ENCODE assay signal across 30 cellular contexts in the genomic region with DNA sequence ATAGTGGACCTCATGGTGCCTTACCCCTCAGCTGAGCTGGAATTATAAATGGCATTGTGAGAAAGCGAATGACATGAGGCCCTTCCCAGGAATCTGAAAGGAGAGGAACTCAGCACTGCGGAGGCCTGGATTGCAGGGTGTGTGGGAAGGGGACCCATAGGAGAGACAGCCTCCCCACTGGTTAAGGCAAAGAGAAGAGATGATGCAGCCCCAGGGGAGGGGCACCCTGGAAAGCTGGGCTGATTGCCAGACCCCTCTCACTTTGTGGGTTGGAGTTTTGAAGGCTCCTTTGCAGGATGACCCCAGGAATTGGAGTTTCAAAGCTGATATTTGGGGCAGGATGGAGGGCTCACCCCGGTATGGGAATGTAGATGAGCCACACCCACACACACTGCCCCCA. TPM values are rescaled to one million over a fixed set of nuclear protein-coding genes. Genes with fewer than 3 reads are reported as not detected.
"Had no signal": no experiment of that assay in that cellular context is flagged by ENCODE, and none has a peak within 500 bp of the region (broad histone marks: within the 10 kb centered on the region; RNA-seq: fewer than 3 reads in every experiment).

No MANE protein-coding gene starts in this region.

- H3K4me3 ChIP-seq: ascending aorta, body of pancreas, breast epithelium, SK-N-MC had no signal

- H3K9me3 ChIP-seq: ascending aorta, body of pancreas, breast epithelium had no signal

- H3K4me3 Mint-ChIP-seq: activated CD4-positive, alpha-beta memory T cell treated with anti-CD3 and anti-CD28 coated beads, Interleukin-2, amount 10 ng/mL, durations not matched to agents 7 days and 5 days; activated CD8-positive, alpha-beta memory T cell treated with anti-CD3 and anti-CD28 coated beads, Interleukin-2, amount 10 ng/mL, durations not matched to agents 7 days and 5 days; activated naive CD8-positive, alpha-beta T cell treated with anti-CD3 and anti-CD28 coated beads for 36 hours had no signal

- H3K36me3 Mint-ChIP-seq: activated CD8-positive, alpha-beta memory T cell treated with anti-CD3 and anti-CD28 coated beads, Interleukin-2, amount 10 ng/mL, durations not matched to agents 7 days and 5 days; activated naive CD8-positive, alpha-beta T cell treated with anti-CD3 and anti-CD28 coated beads for 36 hours had no signal

- H3K36me3 ChIP-seq: ascending aorta, breast epithelium, WERI-Rb-1 had no signal

- DNase-seq: activated CD4-positive, alpha-beta memory T cell treated with anti-CD3 and anti-CD28 coated beads, Interleukin-2, amount 10 ng/mL, durations not matched to agents 7 days and 5 days; activated CD4-positive, alpha-beta T cell treated with anti-CD3 and anti-CD28 coated beads for 1 hour; activated CD4-positive, alpha-beta T cell treated with anti-CD3 and anti-CD28 coated beads for 48 hours; activated CD4-positive, CD25-positive, alpha-beta regulatory T cell; activated CD8-positive, alpha-beta memory T cell treated with anti-CD3 and anti-CD28 coated beads for 24 hours; activated CD8-positive, alpha-beta memory T cell treated with anti-CD3 and anti-CD28 coated beads, Interleukin-2, amount 10 ng/mL, durations not matched to agents 7 days and 5 days; activated CD8-positive, alpha-beta memory T cell treated with anti-CD3 and anti-CD28 coated beads, Interleukin-2, amount 50 U/mL, for 48 hours; activated effector memory CD4-positive, alpha-beta T cell treated with Interleukin-2 at 50 U/mL for 16 hours; activated naive CD4-positive, alpha-beta T cell treated with anti-CD3 and anti-CD28 coated beads, Interleukin-2, amount 50 U/mL, for 16 hours; activated naive CD8-positive, alpha-beta T cell treated with anti-CD3 and anti-CD28 coated beads for 36 hours; activated T-cell treated with anti-CD3 and anti-CD28 coated beads, Interleukin-2, amount 50 U/mL, for 48 hours; amniotic stem cell; body of pancreas; NCI-H1105; NCI-H1417 treated with DMSO at 0.1 percent for 48 hours; NCI-H187 treated with DMSO at 0.1 percent for 48 hours; NCI-H2081; NCI-H524 treated with DMSO at 0.1 percent for 48 hours; SIG-M5; T1000; WERI-Rb-1 had no signal

- ATAC-seq: activated CD8-positive, alpha-beta memory T cell treated with anti-CD3 and anti-CD28 coated beads, Interleukin-2, amount 10 ng/mL, durations not matched to agents 7 days and 5 days; body of pancreas; Panc1 had no signal

- H3K27ac Mint-ChIP-seq: activated CD4-positive, alpha-beta memory T cell treated with anti-CD3 and anti-CD28 coated beads, Interleukin-2, amount 10 ng/mL, durations not matched to agents 7 days and 5 days; activated CD8-positive, alpha-beta memory T cell treated with anti-CD3 and anti-CD28 coated beads, Interleukin-2, amount 10 ng/mL, durations not matched to agents 7 days and 5 days; activated naive CD8-positive, alpha-beta T cell treated with anti-CD3 and anti-CD28 coated beads for 36 hours had no signal

- H3K27ac ChIP-seq: ascending aorta, body of pancreas, breast epithelium, SK-N-MC, WERI-Rb-1 had no signal

- H3K4me1 ChIP-seq: ascending aorta, breast epithelium had no signal

- H3K9me3 Mint-ChIP-seq: activated CD4-positive, alpha-beta memory T cell treated with anti-CD3 and anti-CD28 coated beads, Interleukin-2, amount 10 ng/mL, durations not matched to agents 7 days and 5 days; activated naive CD8-positive, alpha-beta T cell treated with anti-CD3 and anti-CD28 coated beads for 36 hours had no signal

- H3K4me1 Mint-ChIP-seq: activated CD4-positive, alpha-beta memory T cell treated with anti-CD3 and anti-CD28 coated beads, Interleukin-2, amount 10 ng/mL, durations not matched to agents 7 days and 5 days had no signal

RNA-seq across cellular contexts. Expression of a gene that starts 2.0 kb away (rescaled TPM):
- total RNA-seq: activated CD4-positive, alpha-beta memory T cell treated with anti-CD3 and anti-CD28 coated beads, Interleukin-2, amount 10 ng/mL, durations not matched to agents 7 days and 5 days; activated CD8-positive, alpha-beta memory T cell treated with anti-CD3 and anti-CD28 coated beads, Interleukin-2, amount 10 ng/mL, durations not matched to agents 7 days and 5 days; activated naive CD8-positive, alpha-beta T cell treated with anti-CD3 and anti-CD28 coated beads for 36 hours; ascending aorta; body of pancreas; breast epithelium; NCI-H460; RPMI7951; T-helper 1 cell treated with Interleukin-12 subunit alpha and Interleukin-12 subunit beta and Interleukin-4 antibody, amounts not matched to agents 30 ng/mL and 1 ng/mL, for 36 hours; T-helper 2 cell treated with Interferon-gamma antibody and Interleukin-4, amounts not matched to agents 100 ng/mL and 5 ng/mL, for 36 hours had no signal

RNA-seq across cellular contexts. Expression of a gene that starts 9.1 kb away (rescaled TPM):
- total RNA-seq: activated CD4-positive, alpha-beta memory T cell treated with anti-CD3 and anti-CD28 coated beads, Interleukin-2, amount 10 ng/mL, durations not matched to agents 7 days and 5 days; activated CD8-positive, alpha-beta memory T cell treated with anti-CD3 and anti-CD28 coated beads, Interleukin-2, amount 10 ng/mL, durations not matched to agents 7 days and 5 days; activated naive CD8-positive, alpha-beta T cell treated with anti-CD3 and anti-CD28 coated beads for 36 hours; ascending aorta; M059J; NCI-H460; RPMI7951; T-helper 1 cell treated with Interleukin-12 subunit alpha and Interleukin-12 subunit beta and Interleukin-4 antibody, amounts not matched to agents 30 ng/mL and 1 ng/mL, for 36 hours; T-helper 2 cell treated with Interferon-gamma antibody and Interleukin-4, amounts not matched to agents 100 ng/mL and 5 ng/mL, for 36 hours had no signal
